In the genomic region with DNA sequence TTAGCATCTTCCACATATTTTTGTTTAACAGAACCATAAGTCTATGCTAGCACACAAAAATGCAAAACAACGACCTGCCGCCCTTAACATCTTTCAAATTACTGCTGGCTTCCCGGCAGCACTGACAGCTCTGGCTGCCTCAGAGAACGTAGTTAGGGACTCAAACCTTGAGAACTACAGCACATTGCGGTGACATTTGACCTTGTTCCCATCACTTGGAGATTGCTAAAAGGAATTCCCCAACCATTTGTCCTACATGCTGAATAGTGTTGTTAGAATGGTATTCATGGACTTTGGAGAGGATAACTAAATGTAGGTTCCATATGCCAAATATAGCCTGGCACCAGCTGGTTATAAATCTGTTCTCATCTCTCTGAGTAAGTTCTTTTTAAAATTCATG, we compare ENCODE assay signal across 16 cellular contexts.
"Had no signal": no experiment of that assay in that cellular context is flagged by ENCODE, and none has a peak within 500 bp of the region (broad histone marks: within the 10 kb centered on the region; RNA-seq: fewer than 3 reads in every experiment).

No MANE protein-coding gene starts in this region.

- H3K9me3 ChIP-seq: left ventricle myocardium inferior, neutrophil, prostate gland, sigmoid colon had no signal

- H3K4me3 Mint-ChIP-seq: activated CD4-positive, alpha-beta T cell treated with anti-CD3 and anti-CD28 coated beads, Interleukin-2, amount 10 ng/mL, durations not matched to agents 7 days and 5 days; activated naive CD4-positive, alpha-beta T cell treated with anti-CD3 and anti-CD28 coated beads, Interleukin-2, amount 10 ng/mL, durations not matched to agents 7 days and 5 days; dendritic cell treated with granulocyte-macrophage colony-stimulating factor and Interleukin-4, amounts not matched to agents 40 ng/mL and 50 ng/mL, for 4 days; immature natural killer cell had no signal

- H3K27ac Mint-ChIP-seq: activated CD4-positive, alpha-beta T cell treated with anti-CD3 and anti-CD28 coated beads, Interleukin-2, amount 10 ng/mL, durations not matched to agents 7 days and 5 days; activated naive CD4-positive, alpha-beta T cell treated with anti-CD3 and anti-CD28 coated beads, Interleukin-2, amount 10 ng/mL, durations not matched to agents 7 days and 5 days; activated T-helper 2 cell treated with anti-CD3 and anti-CD28 coated beads, Interferon-gamma antibody, Interleukin-2, Interleukin-4, amounts not matched to agents 10 μg/mL and 5 μg/mL and 100 μg/mL, durations not matched to agents 14 hours and 24 hours and 36 hours; dendritic cell treated with granulocyte-macrophage colony-stimulating factor and Interleukin-4, amounts not matched to agents 40 ng/mL and 50 ng/mL, for 4 days; immature natural killer cell had no signal

- H3K36me3 ChIP-seq: left ventricle myocardium inferior, neutrophil, prostate gland, sigmoid colon had no signal

- H3K27me3 Mint-ChIP-seq: activated CD4-positive, alpha-beta T cell treated with anti-CD3 and anti-CD28 coated beads, Interleukin-2, amount 10 ng/mL, durations not matched to agents 7 days and 5 days; activated naive CD4-positive, alpha-beta T cell treated with anti-CD3 and anti-CD28 coated beads, Interleukin-2, amount 10 ng/mL, durations not matched to agents 7 days and 5 days; dendritic cell treated with granulocyte-macrophage colony-stimulating factor and Interleukin-4, amounts not matched to agents 40 ng/mL and 50 ng/mL, for 4 days had no signal

- DNase-seq: activated CD4-positive, alpha-beta T cell treated with anti-CD3 and anti-CD28 coated beads, Interleukin-2, amount 10 ng/mL, durations not matched to agents 7 days and 5 days; activated CD4-positive, CD25-positive, alpha-beta regulatory T cell; activated naive CD4-positive, alpha-beta T cell treated with anti-CD3 and anti-CD28 coated beads, Interleukin-2, amount 10 ng/mL, durations not matched to agents 7 days and 5 days; activated T-cell treated with anti-CD3 and anti-CD28 coated beads for 4 hours; immature natural killer cell; left ventricle myocardium inferior; mesendoderm; sigmoid colon; stimulated activated CD4-positive, alpha-beta T cell treated with anti-CD3 and anti-CD28 coated beads, Interleukin-12 subunit alpha, Interleukin-12 subunit beta, amount 100 ng/mL, for 4 hours; stimulated activated naive CD4-positive, alpha-beta T cell; substantia nigra; trophoblast cell had no signal

- H3K27me3 ChIP-seq: neutrophil, sigmoid colon had no signal

- H3K4me1 ChIP-seq: left ventricle myocardium inferior, prostate gland, sigmoid colon had no signal

- H3K36me3 Mint-ChIP-seq: activated naive CD4-positive, alpha-beta T cell treated with anti-CD3 and anti-CD28 coated beads, Interleukin-2, amount 10 ng/mL, durations not matched to agents 7 days and 5 days; immature natural killer cell had no signal

- H3K27ac ChIP-seq: left ventricle myocardium inferior, neutrophil, prostate gland, sigmoid colon had no signal

- H3K9me3 Mint-ChIP-seq: activated CD4-positive, alpha-beta T cell treated with anti-CD3 and anti-CD28 coated beads, Interleukin-2, amount 10 ng/mL, durations not matched to agents 7 days and 5 days; dendritic cell treated with granulocyte-macrophage colony-stimulating factor and Interleukin-4, amounts not matched to agents 40 ng/mL and 50 ng/mL, for 4 days had no signal

- H3K4me1 Mint-ChIP-seq: activated CD4-positive, alpha-beta T cell treated with anti-CD3 and anti-CD28 coated beads, Interleukin-2, amount 10 ng/mL, durations not matched to agents 7 days and 5 days; activated naive CD4-positive, alpha-beta T cell treated with anti-CD3 and anti-CD28 coated beads, Interleukin-2, amount 10 ng/mL, durations not matched to agents 7 days and 5 days; immature natural killer cell had no signal

- H3K4me3 ChIP-seq: left ventricle myocardium inferior, prostate gland, sigmoid colon had no signal
